22 cellular contexts compared by ENCODE assay signal in the genomic region with DNA sequence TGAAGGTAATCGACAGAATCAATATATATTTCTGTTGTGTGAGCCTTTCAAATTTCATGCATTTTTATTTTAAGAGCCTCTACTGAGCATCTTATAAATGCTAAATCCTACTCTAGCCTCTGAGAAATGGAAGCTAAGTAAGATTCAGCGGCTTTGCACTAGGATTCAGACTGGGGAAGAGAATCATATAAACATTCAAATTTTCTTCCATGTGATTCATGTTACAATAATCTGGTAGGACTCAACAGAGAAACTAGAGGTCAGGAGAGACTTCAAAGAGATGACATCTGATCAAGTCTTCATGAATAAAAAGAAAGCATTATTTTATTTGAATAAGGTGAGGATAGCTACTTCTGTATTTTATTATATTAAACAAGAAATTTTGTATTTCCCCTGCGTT.
DNase-seq lines count a peak whose midpoint lies in the region; ATAC-seq, FAIRE-seq and TF ChIP-seq lines count a peak whose summit lies in the region.
"Had no signal": no experiment of that assay in that cellular context is flagged by ENCODE, and none has a peak within 500 bp of the region (broad histone marks: within the 10 kb centered on the region; RNA-seq: fewer than 3 reads in every experiment).

No MANE protein-coding gene starts in this region.

- peaks cover 6 to 77% (median 34%) of the 10 kb centered on the region in 6 donors for H3K9me3 Mint-ChIP-seq in immature natural killer cell

- peaks cover 37% of the 10 kb centered on the region for H3K4me1 ChIP-seq in DOHH2 (ENCODE audit: control insufficient read depth, low read length)

- H3K9me3 ChIP-seq in DOHH2 (ENCODE audit: control insufficient read depth, insufficient read depth, low read length) = peaks cover 23% of the 10 kb centered on the region; the same call in 1 of the 2 replicates
- H3K9me3 ChIP-seq: HAP-1 had no signal

- peaks cover 0 to 10% (median 0%) of the 10 kb centered on the region in 3 donors for H3K36me3 Mint-ChIP-seq in immature natural killer cell
- H3K36me3 Mint-ChIP-seq: CD14-positive monocyte had no signal

- H4K20me1 ChIP-seq in DOHH2 (ENCODE audit: control insufficient read depth, insufficient read depth, low read depth, low read length) = no peaks in the 10 kb centered on the region

- ATAC-seq in GM21528 (IDR thresholded peaks at IDR 0.05; ENCODE audit: low FRiP score, unreplicated experiment) = no peak
- no peak for ATAC-seq in HG03342 (IDR thresholded peaks at IDR 0.05; ENCODE audit: unreplicated experiment)
- ATAC-seq: K562 had no signal

- H3F3A ChIP-seq in DOHH2 (ENCODE audit: control insufficient read depth, insufficient read depth) = peaks cover 24% of the 10 kb centered on the region

- no peak overlapping the region for H3K4me3 Mint-ChIP-seq in immature natural killer cell
- H3K4me3 Mint-ChIP-seq: CD14-positive monocyte had no signal

- H3K27me3 Mint-ChIP-seq in immature natural killer cell (ENCODE audit: low read depth in 3 of 3) = peaks cover 0 to 2% (median 0%) of the 10 kb centered on the region in 3 donors

- DNase-seq in M059J (ENCODE audit: low read depth) (peak; percentile 66), bronchial epithelial cell (ENCODE audit: low read depth) (peak; percentile 7), non-pigmented ciliary epithelial cell (ENCODE audit: low read depth) (peak; percentile 18), AG20443 (ENCODE audit: low spot score) (no peak), immature natural killer cell (no peak)
- DNase-seq: AML-193, DMS 273 treated with DMSO at 0.1 percent for 48 hours, NCI-H1048, NCI-H1436 treated with DMSO at 0.1 percent for 48 hours, NCI-H2029 treated with DMSO at 0.1 percent for 48 hours, NCI-H2171 treated with DMSO at 0.1 percent for 48 hours, NCI-H446 treated with DMSO at 0.1 percent for 48 hours, NCI-H748 treated with DMSO at 0.1 percent for 48 hours, PC-9 had no signal

- no peak for TF ChIP-seq CTCF in DOHH2 (IDR thresholded peaks at IDR 0.05; ENCODE audit: low read depth, low read length, poor library complexity, severe bottlenecking)
- no peak for TF ChIP-seq CTCF in bronchial epithelial cell (IDR thresholded peaks at IDR 0.05; ENCODE audit: insufficient read depth, low read length, severe bottlenecking)

- H3K27me3 ChIP-seq in DOHH2 (ENCODE audit: control insufficient read depth, low read length) = no peaks in the 10 kb centered on the region
- no peaks in the 10 kb centered on the region for H3K27me3 ChIP-seq in bronchial epithelial cell (ENCODE audit: control insufficient read depth, insufficient read depth, low read length)

- H3K27ac ChIP-seq in DOHH2 (ENCODE audit: low read depth, low read length) = peak overlapping the region; percentile 97
- H3K27ac ChIP-seq: HL-60, PC-9 had no signal

- no peaks in the 10 kb centered on the region for H3K79me2 ChIP-seq in DOHH2 (ENCODE audit: control insufficient read depth, low read length)

- peaks cover 14% of the 10 kb centered on the region; the same call in 1 of the 2 replicates for H3K36me3 ChIP-seq in DOHH2 (ENCODE audit: control insufficient read depth, low read length)
- no peaks in the 10 kb centered on the region for H3K36me3 ChIP-seq in bronchial epithelial cell (ENCODE audit: control insufficient read depth, insufficient read depth, low read length)
- H3K36me3 ChIP-seq: HAP-1 had no signal

- no peaks in the 10 kb centered on the region for H3K9me2 ChIP-seq in DOHH2 (replicated peaks; ENCODE audit: control insufficient read depth, low read length)

- H3K27ac Mint-ChIP-seq in immature natural killer cell = no peak overlapping the region
- H3K27ac Mint-ChIP-seq: CD14-positive monocyte had no signal

- no peaks in the 10 kb centered on the region for H3K4me1 Mint-ChIP-seq in immature natural killer cell
- H3K4me1 Mint-ChIP-seq: CD14-positive monocyte had no signal

- FAIRE-seq in bronchial epithelial cell (lab: Jason Lieb, UNC) = no peak
- FAIRE-seq: GM19239, K562 had no signal

- H3K4me2 ChIP-seq in DOHH2 (ENCODE audit: low read length) = peak overlapping the region; percentile 58; the same call in 1 of the 2 replicates
- H3K4me2 ChIP-seq: PC-9 had no signal

- H3K4me3 ChIP-seq in DOHH2 (ENCODE audit: low read length) (no peak overlapping the region), bronchial epithelial cell (ENCODE audit: low read depth, low read length) (no peak overlapping the region)
- H3K4me3 ChIP-seq: HAP-1, K562, PC-9 had no signal

Comparison
In these comparisons a context has a peak if more than half of its experiments do, and no peak if none do; other contexts are left out.
1. DNase-seq: peak in M059J (single experiment), bronchial epithelial cell (single experiment) and non-pigmented ciliary epithelial cell (single experiment); none in AG20443 (single experiment) and immature natural killer cell (0 of 3).